1 cellular context compared by ENCODE assay signal in the genomic region with DNA sequence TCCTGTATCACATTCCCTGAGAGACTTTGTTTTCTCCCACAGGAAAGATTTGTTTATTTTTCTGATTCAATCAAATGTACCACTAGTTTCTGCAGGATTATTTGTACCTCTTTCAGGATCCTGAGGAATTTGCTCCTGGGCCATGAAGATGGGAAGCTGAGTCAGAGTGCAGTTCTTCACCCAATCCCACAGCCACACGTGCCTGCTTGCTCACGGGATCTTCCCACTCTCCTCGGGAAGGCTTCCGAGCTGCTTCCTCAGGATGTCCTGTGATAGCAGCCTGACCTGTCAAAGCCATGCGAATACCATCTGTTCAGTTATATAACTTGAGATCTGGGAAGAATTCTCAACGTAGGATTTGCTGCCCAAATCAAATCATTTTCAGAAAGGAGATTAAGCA.
TF ChIP-seq lines count a peak whose summit lies in the region.

No MANE protein-coding gene starts in this region.

TF ChIP-seq in endothelial cell of umbilical vein, 7 proteins besides CTCF, POLR2A, EP300 and RAD21:
- peak; percentile 59 for TF ChIP-seq JUN (IDR thresholded peaks at IDR 0.05; ENCODE audit: borderline replicate concordance, insufficient read depth, insufficient read length, low read depth)
- TF ChIP-seq FOS (IDR thresholded peaks at IDR 0.05; ENCODE audit: borderline replicate concordance, insufficient read depth, low read length): peak; percentile 97
- TF ChIP-seq MYC (IDR thresholded peaks at IDR 0.05; ENCODE audit: low read depth, low read length): peak; percentile 94
- TF ChIP-seq EZH2 (IDR thresholded peaks at IDR 0.05; ENCODE audit: borderline replicate concordance, low read depth, low read length, severe bottlenecking): no peak
- TF ChIP-seq, protein P1, sequence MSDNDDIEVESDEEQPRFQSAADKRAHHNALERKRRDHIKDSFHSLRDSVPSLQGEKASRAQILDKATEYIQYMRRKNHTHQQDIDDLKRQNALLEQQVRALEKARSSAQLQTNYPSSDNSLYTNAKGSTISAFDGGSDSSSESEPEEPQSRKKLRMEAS (IDR thresholded peaks at IDR 0.05; ENCODE audit: insufficient read depth, insufficient read length): peak; percentile 84
- peak; percentile 95 for TF ChIP-seq GATA2 (IDR thresholded peaks at IDR 0.05; ENCODE audit: insufficient read depth, insufficient read length, low read depth, low read length)
- peak; percentile 95 for TF ChIP-seq POLR2AphosphoS5 (IDR thresholded peaks at IDR 0.05; ENCODE audit: insufficient read depth, low read depth, low read length)
TF ChIP-seq in endothelial cell of umbilical vein: peak in this region for 6.
